Comparison of ENCODE assay signal across 2 cellular contexts in the genomic region with DNA sequence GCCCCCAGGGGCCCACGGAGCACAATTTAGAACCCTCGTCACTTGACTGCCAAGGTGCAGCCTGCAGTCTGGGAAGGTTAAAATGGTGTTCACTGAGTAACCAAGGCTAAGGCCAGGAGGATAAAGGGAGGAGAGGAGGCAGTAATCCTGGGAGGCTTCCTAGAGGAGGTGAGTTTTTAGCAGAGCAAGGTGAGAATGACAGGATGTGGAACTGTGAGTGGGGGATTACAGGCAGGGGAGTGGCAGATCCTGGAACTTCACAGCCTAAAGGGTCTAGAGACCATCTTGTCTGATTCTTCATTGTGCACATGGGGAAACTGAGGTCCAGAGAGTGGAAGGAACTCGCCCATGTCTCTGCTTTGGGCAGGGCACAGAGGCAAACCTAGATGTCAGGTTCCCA.
TF ChIP-seq lines count a peak whose summit lies in the region.

No MANE protein-coding gene starts in this region.

TF ChIP-seq in A549, 52 proteins besides CTCF, POLR2A, EP300 and RAD21:
- no peak for TF ChIP-seq ZSCAN20 (CRISPR knock-in tag; IDR thresholded peaks at IDR 0.05)
- peak; percentile 87 for TF ChIP-seq ZFP36 (IDR thresholded peaks at IDR 0.05; ENCODE audit: borderline replicate concordance, partially characterized antibody)

TF ChIP-seq in K562, 482 proteins besides CTCF, POLR2A, EP300 and RAD21:
- no peak for TF ChIP-seq FOXA1 (IDR thresholded peaks at IDR 0.05; ENCODE audit: borderline replicate concordance)
- TF ChIP-seq MCM3 (IDR thresholded peaks at IDR 0.05) = no peak
- peak; percentile 40; the same call in 1 of the 2 replicates for TF ChIP-seq ZNF436 (CRISPR knock-in tag; IDR thresholded peaks at IDR 0.05)
- peak; percentile 96 for TF ChIP-seq ZFP36 (IDR thresholded peaks at IDR 0.05; ENCODE audit: low read depth, low read length, partially characterized antibody)
- no peak for TF ChIP-seq SRSF7 (optimal IDR thresholded peaks at IDR 0.05; ENCODE audit: low read depth, low read length)
- TF ChIP-seq SMARCA5 (IDR thresholded peaks at IDR 0.05) = 0 out of 2 replicates have a peak, but pooled peaks have one; percentile 26
- TF ChIP-seq, protein P1, sequence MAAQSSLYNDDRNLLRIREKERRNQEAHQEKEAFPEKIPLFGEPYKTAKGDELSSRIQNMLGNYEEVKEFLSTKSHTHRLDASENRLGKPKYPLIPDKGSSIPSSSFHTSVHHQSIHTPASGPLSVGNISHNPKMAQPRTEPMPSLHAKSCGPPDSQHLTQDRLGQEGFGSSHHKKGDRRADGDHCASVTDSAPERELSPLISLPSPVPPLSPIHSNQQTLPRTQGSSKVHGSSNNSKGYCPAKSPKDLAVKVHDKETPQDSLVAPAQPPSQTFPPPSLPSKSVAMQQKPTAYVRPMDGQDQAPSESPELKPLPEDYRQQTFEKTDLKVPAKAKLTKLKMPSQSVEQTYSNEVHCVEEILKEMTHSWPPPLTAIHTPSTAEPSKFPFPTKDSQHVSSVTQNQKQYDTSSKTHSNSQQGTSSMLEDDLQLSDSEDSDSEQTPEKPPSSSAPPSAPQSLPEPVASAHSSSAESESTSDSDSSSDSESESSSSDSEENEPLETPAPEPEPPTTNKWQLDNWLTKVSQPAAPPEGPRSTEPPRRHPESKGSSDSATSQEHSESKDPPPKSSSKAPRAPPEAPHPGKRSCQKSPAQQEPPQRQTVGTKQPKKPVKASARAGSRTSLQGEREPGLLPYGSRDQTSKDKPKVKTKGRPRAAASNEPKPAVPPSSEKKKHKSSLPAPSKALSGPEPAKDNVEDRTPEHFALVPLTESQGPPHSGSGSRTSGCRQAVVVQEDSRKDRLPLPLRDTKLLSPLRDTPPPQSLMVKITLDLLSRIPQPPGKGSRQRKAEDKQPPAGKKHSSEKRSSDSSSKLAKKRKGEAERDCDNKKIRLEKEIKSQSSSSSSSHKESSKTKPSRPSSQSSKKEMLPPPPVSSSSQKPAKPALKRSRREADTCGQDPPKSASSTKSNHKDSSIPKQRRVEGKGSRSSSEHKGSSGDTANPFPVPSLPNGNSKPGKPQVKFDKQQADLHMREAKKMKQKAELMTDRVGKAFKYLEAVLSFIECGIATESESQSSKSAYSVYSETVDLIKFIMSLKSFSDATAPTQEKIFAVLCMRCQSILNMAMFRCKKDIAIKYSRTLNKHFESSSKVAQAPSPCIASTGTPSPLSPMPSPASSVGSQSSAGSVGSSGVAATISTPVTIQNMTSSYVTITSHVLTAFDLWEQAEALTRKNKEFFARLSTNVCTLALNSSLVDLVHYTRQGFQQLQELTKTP (IDR thresholded peaks at IDR 0.05; ENCODE audit: low read depth in 1 of 2, partially characterized antibody in 2 of 2) = no peak
- TF ChIP-seq ZNF134 (CRISPR knock-in tag; conservative IDR thresholded peaks at IDR 0.05) = no peak
- peak; percentile 83 for TF ChIP-seq RBM25 (IDR thresholded peaks at IDR 0.05; ENCODE audit: low read depth, low read length, severe bottlenecking)
- TF ChIP-seq BCOR (IDR thresholded peaks at IDR 0.05) = 0 out of 2 replicates have a peak, but pooled peaks have one; percentile 9
- TF ChIP-seq, protein P2, sequence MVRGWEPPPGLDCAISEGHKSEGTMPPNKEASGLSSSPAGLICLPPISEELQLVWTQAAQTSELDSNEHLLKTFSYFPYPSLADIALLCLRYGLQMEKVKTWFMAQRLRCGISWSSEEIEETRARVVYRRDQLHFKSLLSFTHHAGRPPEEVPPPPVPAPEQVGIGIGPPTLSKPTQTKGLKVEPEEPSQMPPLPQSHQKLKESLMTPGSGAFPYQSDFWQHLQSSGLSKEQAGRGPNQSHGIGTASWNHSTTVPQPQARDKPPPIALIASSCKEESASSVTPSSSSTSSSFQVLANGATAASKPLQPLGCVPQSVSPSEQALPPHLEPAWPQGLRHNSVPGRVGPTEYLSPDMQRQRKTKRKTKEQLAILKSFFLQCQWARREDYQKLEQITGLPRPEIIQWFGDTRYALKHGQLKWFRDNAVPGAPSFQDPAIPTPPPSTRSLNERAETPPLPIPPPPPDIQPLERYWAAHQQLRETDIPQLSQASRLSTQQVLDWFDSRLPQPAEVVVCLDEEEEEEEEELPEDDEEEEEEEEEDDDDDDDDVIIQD (CRISPR knock-in tag; IDR thresholded peaks at IDR 0.05) = no peak
- no peak for TF ChIP-seq ZNF699 (CRISPR knock-in tag; IDR thresholded peaks at IDR 0.05; ENCODE audit: insufficient replicate concordance)
